Comparison of ENCODE assay signal across 21 cellular contexts in genomic region chr1:29209173-29209572, GRCh38. TPM values are rescaled to one million over a fixed set of nuclear protein-coding genes. Genes with fewer than 3 reads are reported as not detected.
DNase-seq lines count a peak whose midpoint lies in the region; ATAC-seq, FAIRE-seq and TF ChIP-seq lines count a peak whose summit lies in the region.
"Had no signal": no experiment of that assay in that cellular context is flagged by ENCODE, and none has a peak within 500 bp of the region (broad histone marks: within the 10 kb centered on the region; RNA-seq: fewer than 3 reads in every experiment).

No MANE protein-coding gene starts in this region.

- H2BK12ac ChIP-seq in mesenchymal stem cell (ENCODE audit: low read length in 2 of 2), result no peak overlapping the region

- intact Hi-C loops in IMR-90 (cut with micrococcal nuclease) (no loop called here), K562 (cut with micrococcal nuclease) (no loop called here), PC-9 (cut with micrococcal nuclease; ENCODE audit: unreplicated experiment) (loop anchor here (10.0 kb wide), 1 partner anchor 564 kb away; the partner anchor contains the start of genes RNU11 and TAF12)

- FAIRE-seq in K562 (lab: Jason Lieb, UNC), result no peak
- FAIRE-seq: G401.6 had no signal

- H2BK15ac ChIP-seq in IMR-90 (ENCODE audit: low read depth, low read length), result peak overlapping the region; percentile 7; the same call in 1 of the 3 replicates
- no peak overlapping the region for H2BK15ac ChIP-seq in mesenchymal stem cell (ENCODE audit: low read depth, poor library complexity, severe bottlenecking)

- H3K79me1 ChIP-seq in IMR-90 (ENCODE audit: low read depth in 1 of 2, low read length in 2 of 2), result peaks cover 0 to 5% of the 10 kb centered on the region in 2 experiments; a peak in 1 of 4 replicates
- H3K79me1 ChIP-seq in mesenchymal stem cell (replicated peaks; ENCODE audit: low read length, poor library complexity, severe bottlenecking), result no peaks in the 10 kb centered on the region

- peak overlapping the region; percentile 77 for H2AK9ac ChIP-seq in IMR-90 (replicated peaks; ENCODE audit: low read depth, low read length, poor library complexity)

- H3F3A ChIP-seq in PC-9 (ENCODE audit: insufficient read depth, low read depth), result no peaks in the 10 kb centered on the region

- H3K9me1 ChIP-seq in IMR-90 (ENCODE audit: insufficient read depth, low read length) (peaks cover 10% of the 10 kb centered on the region), K562 (ENCODE audit: control insufficient read depth, insufficient read depth, low read length) (no peaks in the 10 kb centered on the region)

- TF ChIP-seq CTCF in IMR-90 (conservative IDR thresholded peaks at IDR 0.05; ENCODE audit: low read depth, low read length) (no peak), K562 (IDR thresholded peaks at IDR 0.05 in 2 of 3, conservative IDR thresholded peaks at IDR 0.05 in 1 of 3; ENCODE audit: insufficient read depth in 2 of 3, low read depth in 1 of 3, low read length in 3 of 3) (no peak), PC-9 (conservative IDR thresholded peaks at IDR 0.05) (no peak)

- H2AK5ac ChIP-seq in IMR-90 (ENCODE audit: low read depth, low read length), result peak overlapping the region; percentile 47
- H2AK5ac ChIP-seq in mesenchymal stem cell (ENCODE audit: low read length, severe bottlenecking), result no peak overlapping the region

- TF ChIP-seq EP300 in K562 (IDR thresholded peaks at IDR 0.05; ENCODE audit: low read length), result no peak

- H4K20me1 ChIP-seq in IMR-90 (ENCODE audit: insufficient read depth, low read length) (no peaks in the 10 kb centered on the region), K562 (replicated peaks; ENCODE audit: control insufficient read depth, insufficient read depth, low read length) (no peaks in the 10 kb centered on the region), PC-9 (ENCODE audit: insufficient read depth) (no peaks in the 10 kb centered on the region)

- H3K4me3 ChIP-seq in IMR-90 (ENCODE audit: insufficient read depth, low read depth, low read length) (no peak overlapping the region), K562 (no peak overlapping the region), mesenchymal stem cell (ENCODE audit: insufficient read depth in 1 of 2, low read depth in 1 of 2, low read length in 2 of 2) (no peak overlapping the region), PC-9 (no peak overlapping the region)
- H3K4me3 ChIP-seq: spleen had no signal

- TF ChIP-seq RAD21 in IMR-90 (IDR thresholded peaks at IDR 0.05; ENCODE audit: low read length) (no peak), K562 (CRISPR knock-in tag; conservative IDR thresholded peaks at IDR 0.05 in 1 of 2, IDR thresholded peaks at IDR 0.05 in 1 of 2) (no peak)

- H3K23ac ChIP-seq in IMR-90 (ENCODE audit: low read depth, low read length), result no peak overlapping the region
- no peak overlapping the region for H3K23ac ChIP-seq in mesenchymal stem cell (ENCODE audit: low read length in 2 of 2)

- dilution Hi-C loops in IMR-90 (cut with HindIII; ENCODE audit: low sequenced_read_pairs, unreplicated experiment), result no loop called here

- H3K79me2 ChIP-seq in K562 (ENCODE audit: control insufficient read depth, insufficient read depth, low read length) (no peaks in the 10 kb centered on the region), PC-9 (ENCODE audit: low read depth) (no peaks in the 10 kb centered on the region)

- BruUV-seq in IMR-90 (replicated peaks; lab: Mats Ljungman, UMichigan), result no TSS peak
- no TSS peak for BruUV-seq in K562 (replicated peaks; lab: Mats Ljungman, UMichigan)
- no TSS peak for BruUV-seq in PC-9 (replicated peaks; lab: Mats Ljungman, UMichigan)

- H3K27me3 Mint-ChIP-seq in activated CD8-positive, alpha-beta T cell treated with anti-CD3 and anti-CD28 coated beads, Interleukin-2, amount 10 ng/mL, durations not matched to agents 7 days and 5 days (ENCODE audit: low read depth), result no peaks in the 10 kb centered on the region
- H3K27me3 Mint-ChIP-seq: activated CD8-positive, alpha-beta memory T cell treated with anti-CD3 and anti-CD28 coated beads, Interleukin-2, amount 10 ng/mL, durations not matched to agents 7 days and 5 days had no signal

- TF ChIP-seq POLR2A in IMR-90 (IDR thresholded peaks at IDR 0.05; ENCODE audit: low read depth, low read length) (no peak), K562 (conservative IDR thresholded peaks at IDR 0.05) (no peak)

- no peaks in the 10 kb centered on the region for H3K9me3 ChIP-seq in IMR-90 (ENCODE audit: control insufficient read depth, insufficient read depth, low read length)
- H3K9me3 ChIP-seq in K562 (replicated peaks; ENCODE audit: control insufficient read depth, insufficient read depth, low read depth, low read length), result no peaks in the 10 kb centered on the region
- no peaks in the 10 kb centered on the region for H3K9me3 ChIP-seq in mesenchymal stem cell (ENCODE audit: control insufficient read depth, low read length)
- H3K9me3 ChIP-seq in PC-9 (ENCODE audit: insufficient read depth, low read depth), result no peaks in the 10 kb centered on the region
- H3K9me3 ChIP-seq: spleen had no signal

- H3K36me3 ChIP-seq in IMR-90 (ENCODE audit: control insufficient read depth, insufficient read depth, low read length), result peaks cover 21% of the 10 kb centered on the region
- peaks cover 71% of the 10 kb centered on the region for H3K36me3 ChIP-seq in K562 (ENCODE audit: control insufficient read depth, insufficient read depth, low read length)
- peaks cover 42 to 63% of the 10 kb centered on the region in 2 experiments for H3K36me3 ChIP-seq in mesenchymal stem cell (ENCODE audit: control insufficient read depth in 1 of 2, insufficient read depth in 2 of 2, low read depth in 1 of 2, low read length in 2 of 2)
- H3K36me3 ChIP-seq in PC-9 (ENCODE audit: low read depth), result no peaks in the 10 kb centered on the region

- no peak overlapping the region for H3K56ac ChIP-seq in IMR-90 (ENCODE audit: extremely low read depth, insufficient read depth, low read length)

- no peaks in the 10 kb centered on the region for H3K9me2 ChIP-seq in PC-9 (ENCODE audit: insufficient read depth)

- H3K27ac ChIP-seq in IMR-90 (ENCODE audit: insufficient read depth, low read length), result 0 out of 2 replicates have a peak overlapping the region, but pooled peaks have one; percentile 2
- no peak overlapping the region for H3K27ac ChIP-seq in K562 (ENCODE audit: extremely low read depth, low read depth, low read length)
- H3K27ac ChIP-seq in mesenchymal stem cell (ENCODE audit: low read length, poor library complexity, severe bottlenecking), result no peak overlapping the region
- H3K27ac ChIP-seq in PC-9, result no peak overlapping the region
- H3K27ac ChIP-seq: foreskin keratinocyte, spleen had no signal

- H4K8ac ChIP-seq in IMR-90 (ENCODE audit: low read depth in 2 of 2, low read length in 2 of 2), result no peak overlapping the region
- H4K8ac ChIP-seq in mesenchymal stem cell (ENCODE audit: low read length), result no peak overlapping the region

- H3K14ac ChIP-seq in IMR-90 (replicated peaks; ENCODE audit: low read depth, low read length) (peak overlapping the region; percentile 59; the same call in 1 of the 2 replicates), mesenchymal stem cell (ENCODE audit: low read length in 2 of 2) (no peak overlapping the region)

- WGBS in IMR-90 (ENCODE audit: extremely low coverage in 2 of 2, insufficient read length in 1 of 2), 2 experiments, result 83% methylated on average over 2 of the region's 5 CpGs; no CpG with 5 or more reads in 1 of the 2 experiments
- 83% methylated on average over 5 of the region's 5 CpGs for WGBS in K562 (ENCODE audit: insufficient coverage, low coverage, missing lambda C conversion rate)
- 67% methylated on average over 5 of the region's 5 CpGs for WGBS in mesenchymal stem cell

- H3K4me2 ChIP-seq in IMR-90 (ENCODE audit: low read depth, low read length) (no peak overlapping the region), K562 (ENCODE audit: insufficient read depth, low read length) (no peak overlapping the region), mesenchymal stem cell (ENCODE audit: low read length, poor library complexity, severe bottlenecking) (no peak overlapping the region), PC-9 (no peak overlapping the region)

- H3K4ac ChIP-seq in IMR-90 (ENCODE audit: low read depth, low read length), result peak overlapping the region; percentile 41; the same call in 1 of the 2 replicates
- no peak overlapping the region for H3K4ac ChIP-seq in mesenchymal stem cell (ENCODE audit: low read depth in 1 of 2, low read length in 2 of 2)

- DNase-seq in AG08395 (ENCODE audit: low spot score), result peak; percentile 69
- peak; percentile 72 for DNase-seq in IMR-90
- DNase-seq in K562 (ENCODE audit: extremely low read depth in 1 of 4, low spot score in 3 of 4), result no peak
- DNase-seq in mesenchymal stem cell, result peak; percentile 29
- no peak for DNase-seq in activated CD8-positive, alpha-beta T cell treated with anti-CD3 and anti-CD28 coated beads, Interleukin-2, amount 10 ng/mL, durations not matched to agents 7 days and 5 days
- no peak for DNase-seq in PC-9
- no peak for DNase-seq in stimulated activated CD4-positive, alpha-beta T cell treated with anti-CD3 and anti-CD28 coated beads, Interleukin-4, amount 100 ng/mL, for 24 hours
- DNase-seq: activated CD4-positive, CD25-positive, alpha-beta regulatory T cell; activated CD8-positive, alpha-beta memory T cell treated with anti-CD3 and anti-CD28 coated beads, Interleukin-2, amount 10 ng/mL, durations not matched to agents 7 days and 5 days; activated naive CD4-positive, alpha-beta T cell treated with anti-CD3 and anti-CD28 coated beads for 36 hours; effector memory CD4-positive, alpha-beta T cell; Kasumi-1; left ventricle myocardium superior; NCI-H1436; NCI-H2227 treated with DMSO at 0.1 percent for 48 hours; spleen had no signal

- H3K18ac ChIP-seq in IMR-90 (ENCODE audit: low read depth, low read length), result no peak overlapping the region
- H3K18ac ChIP-seq in mesenchymal stem cell (ENCODE audit: low read depth in 1 of 2, low read length in 2 of 2), result no peak overlapping the region

- H2BK20ac ChIP-seq in IMR-90 (ENCODE audit: low read depth, low read length), result 0 out of 2 replicates have a peak overlapping the region, but pooled peaks have one; percentile 31

- H3K4me1 Mint-ChIP-seq in activated CD8-positive, alpha-beta T cell treated with anti-CD3 and anti-CD28 coated beads, Interleukin-2, amount 10 ng/mL, durations not matched to agents 7 days and 5 days (ENCODE audit: low read depth), result no peaks in the 10 kb centered on the region
- H3K4me1 Mint-ChIP-seq: activated CD8-positive, alpha-beta memory T cell treated with anti-CD3 and anti-CD28 coated beads, Interleukin-2, amount 10 ng/mL, durations not matched to agents 7 days and 5 days had no signal

- no peaks in the 10 kb centered on the region for H3K9me3 Mint-ChIP-seq in activated CD8-positive, alpha-beta T cell treated with anti-CD3 and anti-CD28 coated beads, Interleukin-2, amount 10 ng/mL, durations not matched to agents 7 days and 5 days (ENCODE audit: insufficient read depth)
- H3K9me3 Mint-ChIP-seq: activated naive CD4-positive, alpha-beta T cell treated with anti-CD3 and anti-CD28 coated beads for 36 hours; T-helper 1 cell treated with Interleukin-12 subunit alpha and Interleukin-12 subunit beta and Interleukin-4 antibody, amounts not matched to agents 30 μg/mL and 1 μg/mL, for 36 hours had no signal

- no peak overlapping the region for H4K5ac ChIP-seq in IMR-90 (ENCODE audit: low read depth, low read length)

- H3K36me3 Mint-ChIP-seq in activated CD8-positive, alpha-beta T cell treated with anti-CD3 and anti-CD28 coated beads, Interleukin-2, amount 10 ng/mL, durations not matched to agents 7 days and 5 days (ENCODE audit: low read depth), result peaks cover 12% of the 10 kb centered on the region

- no peak overlapping the region for H2BK5ac ChIP-seq in IMR-90 (ENCODE audit: low read depth, low read length, poor library complexity, severe bottlenecking)
- H2BK5ac ChIP-seq in mesenchymal stem cell (ENCODE audit: low read depth, low read length, poor library complexity, severe bottlenecking), result no peak overlapping the region

- H4K91ac ChIP-seq in IMR-90 (ENCODE audit: insufficient read depth, low read depth, low read length) (no peak overlapping the region), mesenchymal stem cell (ENCODE audit: low read length) (no peak overlapping the region)

- no peak overlapping the region for H3K4me3 Mint-ChIP-seq in activated CD8-positive, alpha-beta T cell treated with anti-CD3 and anti-CD28 coated beads, Interleukin-2, amount 10 ng/mL, durations not matched to agents 7 days and 5 days
- H3K4me3 Mint-ChIP-seq: activated CD8-positive, alpha-beta memory T cell treated with anti-CD3 and anti-CD28 coated beads, Interleukin-2, amount 10 ng/mL, durations not matched to agents 7 days and 5 days; activated naive CD4-positive, alpha-beta T cell treated with anti-CD3 and anti-CD28 coated beads for 36 hours; T-helper 1 cell treated with Interleukin-12 subunit alpha and Interleukin-12 subunit beta and Interleukin-4 antibody, amounts not matched to agents 30 μg/mL and 1 μg/mL, for 36 hours had no signal

- H2BK120ac ChIP-seq in IMR-90 (ENCODE audit: low read depth, low read length) (peak overlapping the region; percentile 44; the same call in 1 of the 2 replicates), mesenchymal stem cell (ENCODE audit: low read depth, low read length) (no peak overlapping the region)

- no peaks in the 10 kb centered on the region for H3K27me3 ChIP-seq in IMR-90 (ENCODE audit: control insufficient read depth, insufficient read depth, low read length)
- H3K27me3 ChIP-seq in K562 (ENCODE audit: control insufficient read depth in 2 of 2, insufficient read depth in 2 of 2, low read length in 2 of 2), result no peaks in the 10 kb centered on the region
- H3K27me3 ChIP-seq in mesenchymal stem cell (ENCODE audit: control insufficient read depth in 1 of 2, insufficient read depth in 1 of 2, low read length in 2 of 2), result no peaks in the 10 kb centered on the region
- H3K27me3 ChIP-seq in PC-9 (ENCODE audit: insufficient read depth, low read depth), result no peaks in the 10 kb centered on the region
- H3K27me3 ChIP-seq: foreskin keratinocyte, spleen had no signal

- H3K4me1 ChIP-seq in IMR-90 (ENCODE audit: control insufficient read depth, insufficient read depth, low read length), result peaks cover 11% of the 10 kb centered on the region
- peaks cover 20% of the 10 kb centered on the region in 2 experiments; a peak in 4 of 5 replicates for H3K4me1 ChIP-seq in K562 (replicated peaks in 1 of 2; ENCODE audit: control insufficient read depth in 2 of 2, insufficient read depth in 2 of 2, low read length in 2 of 2)
- peaks cover 8% of the 10 kb centered on the region for H3K4me1 ChIP-seq in mesenchymal stem cell (ENCODE audit: control insufficient read depth, insufficient read depth, low read depth, low read length)
- no peaks in the 10 kb centered on the region for H3K4me1 ChIP-seq in PC-9 (replicated peaks; ENCODE audit: insufficient read depth)
- H3K4me1 ChIP-seq: foreskin keratinocyte had no signal

- H2AFZ ChIP-seq in IMR-90 (replicated peaks; ENCODE audit: low read length, poor library complexity) (peak overlapping the region; percentile 56), K562 (ENCODE audit: low read depth, low read length) (no peak overlapping the region), mesenchymal stem cell (ENCODE audit: low read depth, low read length) (no peak overlapping the region), PC-9 (no peak overlapping the region)

- POLR2A ChIA-PET in IMR-90 (lab: Charles Lee; ENCODE audit: unreplicated experiment) (no interaction called here), K562 (lab: Yijun Ruan, JAX) (interaction anchor here (1.2 to 2.1 kb wide), 2 partner anchors 9 to 10 kb away, joined by 5 to 6 read pairs; no protein-coding TSS in a partner anchor), PC-9 (lab: Charles Lee; ENCODE audit: unreplicated experiment) (no interaction called here)
- POLR2A ChIA-PET in activated CD8-positive, alpha-beta T cell treated with anti-CD3 and anti-CD28 coated beads, Interleukin-2, amount 10 ng/mL, durations not matched to agents 7 days and 5 days (lab: Charles Lee), result no interaction called here

- in situ Hi-C loops in IMR-90 (cut with MboI; ENCODE audit: low sequenced_read_pairs), result loop anchor here (10.0 kb wide), 1 partner anchor 424 kb away; no protein-coding TSS in a partner anchor
- in situ Hi-C loops in K562 (cut with MboI), result no loop called here

- ATAC-seq in IMR-90 (ENCODE audit: low read depth), result peak; percentile 73
- ATAC-seq in K562, result no peak
- no peak for ATAC-seq in activated CD8-positive, alpha-beta T cell treated with anti-CD3 and anti-CD28 coated beads, Interleukin-2, amount 10 ng/mL, durations not matched to agents 7 days and 5 days
- ATAC-seq in GM19395 (IDR thresholded peaks at IDR 0.05; ENCODE audit: unreplicated experiment), result no peak
- ATAC-seq: activated CD8-positive, alpha-beta memory T cell treated with anti-CD3 and anti-CD28 coated beads, Interleukin-2, amount 10 ng/mL, durations not matched to agents 7 days and 5 days; foreskin keratinocyte; left ventricle myocardium superior; Right ventricle myocardium inferior had no signal

- CTCF ChIA-PET in IMR-90 (lab: Yijun Ruan, JAX), result interaction anchor here (1.9 to 2.1 kb wide), 2 partner anchors 12 to 327 kb away, joined by 5 to 9 read pairs; no protein-coding TSS in a partner anchor
- CTCF ChIA-PET in K562 (lab: Yijun Ruan, JAX; ENCODE audit: low intra/inter-chr PET ratio), result no interaction called here
- CTCF ChIA-PET in activated CD8-positive, alpha-beta T cell treated with anti-CD3 and anti-CD28 coated beads, Interleukin-2, amount 10 ng/mL, durations not matched to agents 7 days and 5 days (lab: Charles Lee), result interaction anchor here (1.8 kb wide), 1 partner anchor 327 kb away, joined by 7 read pairs; no protein-coding TSS in a partner anchor
- CTCF ChIA-PET in PC-9 (lab: Charles Lee), result no interaction called here

- H3K9ac ChIP-seq in IMR-90 (ENCODE audit: low read depth, low read length) (no peak overlapping the region), K562 (ENCODE audit: insufficient read depth in 1 of 2, low read depth in 2 of 2, low read length in 2 of 2) (no peak overlapping the region), mesenchymal stem cell (ENCODE audit: low read length) (no peak overlapping the region)

- H3K27ac Mint-ChIP-seq in activated CD8-positive, alpha-beta T cell treated with anti-CD3 and anti-CD28 coated beads, Interleukin-2, amount 10 ng/mL, durations not matched to agents 7 days and 5 days, result no peak overlapping the region
- H3K27ac Mint-ChIP-seq: activated CD8-positive, alpha-beta memory T cell treated with anti-CD3 and anti-CD28 coated beads, Interleukin-2, amount 10 ng/mL, durations not matched to agents 7 days and 5 days; activated naive CD4-positive, alpha-beta T cell treated with anti-CD3 and anti-CD28 coated beads for 36 hours; T-helper 1 cell treated with Interleukin-12 subunit alpha and Interleukin-12 subunit beta and Interleukin-4 antibody, amounts not matched to agents 30 μg/mL and 1 μg/mL, for 36 hours had no signal

RNA-seq across cellular contexts. Expression of gene MECR, which starts 21.6 kb away (rescaled TPM):
- 19.2 and 20.3 TPM in 2 replicates for total RNA-seq in IMR-90 (2012; rRNA removed)
- polyA plus RNA-seq in IMR-90 (2012; rRNA removed), result 24.8 and 38.1 TPM in 2 replicates
- polyA plus RNA-seq in IMR-90 (2012; cell fraction: cytosol; rRNA removed), result 15.9 and 19.6 TPM in 2 replicates
- polyA plus RNA-seq in IMR-90 (2012; cell fraction: nucleus; rRNA removed; ENCODE audit: low replicate concordance), result 25.0 and 29.9 TPM in 2 replicates
- total RNA-seq in K562 (2011; cell fraction: chromatin; rRNA removed; ENCODE audit: low replicate concordance), result 106 and 162 TPM in 2 replicates
- total RNA-seq in K562 (2011; cell fraction: nucleolus; rRNA removed), result 106 and 111 TPM in 2 replicates
- 98.9 and 104 TPM in 2 replicates for total RNA-seq in K562 (2011; cell fraction: nucleoplasm; rRNA removed)
- 42.9 and 48.1 TPM in 2 replicates for total RNA-seq in K562 (2014; rRNA removed)
- 29.2 and 35.9 TPM in 2 replicates for total RNA-seq in K562 (2014; rRNA removed; fragmentation: Illumina TruSeq; extraction: Trizol)
- total RNA-seq in K562 (2015; rRNA removed; fragmentation: Illumina TruSeq; extraction: Trizol), result 27.5 and 30.4 TPM in 2 replicates
- 48.8 and 51.2 TPM in 2 replicates for total RNA-seq in K562 (2021)
- 43.7 and 57.2 TPM in 2 replicates for polyA plus RNA-seq in K562 (2011; rRNA removed)
- 46.1 and 47.4 TPM in 2 replicates for polyA plus RNA-seq in K562 (2011; cell fraction: cytosol; rRNA removed)
- polyA plus RNA-seq in K562 (2011; cell fraction: nucleus; rRNA removed), result 51.0 and 58.5 TPM in 2 replicates
- polyA plus RNA-seq in K562 (2012), result 39.0 and 47.8 TPM in 2 replicates
- polyA plus RNA-seq in K562 (2014; fragmentation: Illumina TruSeq; extraction: Trizol), result 52.8 and 58.3 TPM in 2 replicates
- 10 to 100 TPM; 10.4 to 18.0 TPM for polyA plus RNA-seq in K562 (2014; fragmentation: Nextera tagmentation; extraction: Ambion mirVana)
- 58.6 and 61.2 TPM in 2 replicates for polyA plus RNA-seq in K562 (2014; rRNA removed)
- 44.6 and 48.9 TPM in 2 replicates for polyA minus RNA-seq in K562 (2011; rRNA and poly(A)+ RNA removed)
- 25.6 and 31.0 TPM in 2 replicates for polyA minus RNA-seq in K562 (2011; cell fraction: cytosol; rRNA and poly(A)+ RNA removed)
- 33.3 and 39.5 TPM in 2 replicates for polyA minus RNA-seq in K562 (2011; cell fraction: nucleus; rRNA and poly(A)+ RNA removed)
- polyA plus RNA-seq in mesenchymal stem cell (2013, experiment 1 of 2), result 17.2 TPM
- 18.3 TPM for polyA plus RNA-seq in mesenchymal stem cell (2013, experiment 2 of 2)
- 10 to 100 TPM; 23.5 to 26.4 TPM for total RNA-seq in activated CD8-positive, alpha-beta T cell treated with anti-CD3 and anti-CD28 coated beads, Interleukin-2, amount 10 ng/mL, durations not matched to agents 7 days and 5 days
- total RNA-seq in PC-9 (2021), result 46.4 and 53.9 TPM in 2 replicates

RNA-seq across cellular contexts. Expression of gene PTPRU, which starts 27.1 kb away (rescaled TPM):
- total RNA-seq in IMR-90 (2012; rRNA removed) (5.0 and 7.0 TPM in 2 replicates), K562 (2014; rRNA removed) (2.9 and 4.3 TPM in 2 replicates), K562 (2014; rRNA removed; fragmentation: Illumina TruSeq; extraction: Trizol) (0.22 and 0.44 TPM in 2 replicates), K562 (2015; rRNA removed; fragmentation: Illumina TruSeq; extraction: Trizol) (0.64 and 1.0 TPM in 2 replicates), K562 (2021) (2.7 and 3.1 TPM in 2 replicates), PC-9 (2021) (31.4 and 44.3 TPM in 2 replicates)
- polyA plus RNA-seq in IMR-90 (2012; rRNA removed) (10.7 and 10.8 TPM in 2 replicates), K562 (2011; rRNA removed) (0.92 and 4.0 TPM in 2 replicates), K562 (2014; fragmentation: Illumina TruSeq; extraction: Trizol) (1.3 and 1.7 TPM in 2 replicates), K562 (2014; fragmentation: Nextera tagmentation; extraction: Ambion mirVana) (under 1 TPM; 0.01 to 0.03 TPM), K562 (2014; rRNA removed) (1.5 and 2.5 TPM in 2 replicates)
- polyA plus RNA-seq in IMR-90 (2012; cell fraction: cytosol; rRNA removed), result 12.3 and 16.6 TPM in 2 replicates
- polyA plus RNA-seq in IMR-90 (2012; cell fraction: nucleus; rRNA removed; ENCODE audit: low replicate concordance), result 18.5 and 56.4 TPM in 2 replicates
- total RNA-seq in K562 (2011; cell fraction: chromatin; rRNA removed; ENCODE audit: low replicate concordance), result 4.9 and 9.4 TPM in 2 replicates
- 10.3 and 12.5 TPM in 2 replicates for total RNA-seq in K562 (2011; cell fraction: nucleolus; rRNA removed)
- 6.5 and 6.9 TPM in 2 replicates for total RNA-seq in K562 (2011; cell fraction: nucleoplasm; rRNA removed)
- polyA plus RNA-seq in K562 (2011; cell fraction: cytosol; rRNA removed), result 2.5 and 3.9 TPM in 2 replicates
- polyA plus RNA-seq in K562 (2011; cell fraction: nucleus; rRNA removed), result 6.1 and 10.5 TPM in 2 replicates
- polyA plus RNA-seq in K562 (2012), result 2.2 and 4.7 TPM in 2 replicates
- 0.91 and 2.5 TPM in 2 replicates for polyA minus RNA-seq in K562 (2011; rRNA and poly(A)+ RNA removed)
- polyA minus RNA-seq in K562 (2011; cell fraction: cytosol; rRNA and poly(A)+ RNA removed), result 1.7 and 6.4 TPM in 2 replicates
- 3.6 and 6.8 TPM in 2 replicates for polyA minus RNA-seq in K562 (2011; cell fraction: nucleus; rRNA and poly(A)+ RNA removed)
- 10.1 TPM for polyA plus RNA-seq in mesenchymal stem cell (2013, experiment 1 of 2)
- polyA plus RNA-seq in mesenchymal stem cell (2013, experiment 2 of 2), result 9.8 TPM
- under 1 TPM in 1 of 2 experiments, not detected in 1; 0.13 TPM for total RNA-seq in activated CD8-positive, alpha-beta T cell treated with anti-CD3 and anti-CD28 coated beads, Interleukin-2, amount 10 ng/mL, durations not matched to agents 7 days and 5 days

RNA-seq across cellular contexts. Expression of gene SRSF4, which starts 27.5 kb away (rescaled TPM):
- 20.8 and 38.6 TPM in 2 replicates for total RNA-seq in IMR-90 (2012; rRNA removed)
- 37.8 and 48.5 TPM in 2 replicates for polyA plus RNA-seq in IMR-90 (2012; rRNA removed)
- 20.4 and 21.2 TPM in 2 replicates for polyA plus RNA-seq in IMR-90 (2012; cell fraction: cytosol; rRNA removed)
- polyA plus RNA-seq in IMR-90 (2012; cell fraction: nucleus; rRNA removed; ENCODE audit: low replicate concordance), result 75.0 and 295 TPM in 2 replicates
- 110 and 300 TPM in 2 replicates for total RNA-seq in K562 (2011; cell fraction: chromatin; rRNA removed; ENCODE audit: low replicate concordance)
- 71.2 and 83.3 TPM in 2 replicates for total RNA-seq in K562 (2011; cell fraction: nucleolus; rRNA removed)
- 149 and 200 TPM in 2 replicates for total RNA-seq in K562 (2011; cell fraction: nucleoplasm; rRNA removed)
- total RNA-seq in K562 (2014; rRNA removed), result 75.6 and 77.7 TPM in 2 replicates
- total RNA-seq in K562 (2014; rRNA removed; fragmentation: Illumina TruSeq; extraction: Trizol), result 68.4 and 70.8 TPM in 2 replicates
- 84.2 and 91.4 TPM in 2 replicates for total RNA-seq in K562 (2015; rRNA removed; fragmentation: Illumina TruSeq; extraction: Trizol)
- total RNA-seq in K562 (2021), result 93.1 and 93.2 TPM in 2 replicates
- polyA plus RNA-seq in K562 (2011; rRNA removed), result 69.6 and 82.0 TPM in 2 replicates
- 37.1 and 75.0 TPM in 2 replicates for polyA plus RNA-seq in K562 (2011; cell fraction: cytosol; rRNA removed)
- 90.7 and 117 TPM in 2 replicates for polyA plus RNA-seq in K562 (2011; cell fraction: nucleus; rRNA removed)
- polyA plus RNA-seq in K562 (2012), result 67.1 and 100 TPM in 2 replicates
- 116 and 132 TPM in 2 replicates for polyA plus RNA-seq in K562 (2014; fragmentation: Illumina TruSeq; extraction: Trizol)
- polyA plus RNA-seq in K562 (2014; fragmentation: Nextera tagmentation; extraction: Ambion mirVana), result 10 to 100 TPM; 15.9 to 18.4 TPM
- 119 and 128 TPM in 2 replicates for polyA plus RNA-seq in K562 (2014; rRNA removed)
- polyA minus RNA-seq in K562 (2011; rRNA and poly(A)+ RNA removed), result 82.9 and 102 TPM in 2 replicates
- polyA minus RNA-seq in K562 (2011; cell fraction: cytosol; rRNA and poly(A)+ RNA removed), result 30.6 and 39.6 TPM in 2 replicates
- 32.4 and 56.8 TPM in 2 replicates for polyA minus RNA-seq in K562 (2011; cell fraction: nucleus; rRNA and poly(A)+ RNA removed)
- polyA plus RNA-seq in mesenchymal stem cell (2013, experiment 1 of 2), result 52.4 TPM
- 51.7 TPM for polyA plus RNA-seq in mesenchymal stem cell (2013, experiment 2 of 2)
- 100 to 1,000 TPM; 122 to 124 TPM for total RNA-seq in activated CD8-positive, alpha-beta T cell treated with anti-CD3 and anti-CD28 coated beads, Interleukin-2, amount 10 ng/mL, durations not matched to agents 7 days and 5 days
- 75.7 and 87.6 TPM in 2 replicates for total RNA-seq in PC-9 (2021)

Comparison
In these comparisons a context has a peak if more than half of its experiments do, and no peak if none do; other contexts are left out.
1. DNase-seq: peak in AG08395 (single experiment), IMR-90 (single experiment) and mesenchymal stem cell (single experiment); none in K562 (0 of 4), activated CD8-positive, alpha-beta T cell treated with anti-CD3 and anti-CD28 coated beads, Interleukin-2, amount 10 ng/mL, durations not matched to agents 7 days and 5 days (single experiment), PC-9 (0 of 2) and stimulated activated CD4-positive, alpha-beta T cell treated with anti-CD3 and anti-CD28 coated beads, Interleukin-4, amount 100 ng/mL, for 24 hours (single experiment).
2. CTCF ChIA-PET loops: an anchor here in IMR-90 (1.9 to 2.1 kb wide) and activated CD8-positive, alpha-beta T cell treated with anti-CD3 and anti-CD28 coated beads, Interleukin-2, amount 10 ng/mL, durations not matched to agents 7 days and 5 days (1.8 kb wide); none called in K562 and PC-9.